14 cellular contexts compared by ENCODE assay signal in genomic region chr2:200728630-200729029, GRCh38.
DNase-seq lines count a peak whose midpoint lies in the region; ATAC-seq, FAIRE-seq and TF ChIP-seq lines count a peak whose summit lies in the region.
"Had no signal": no experiment of that assay in that cellular context is flagged by ENCODE, and none has a peak within 500 bp of the region (broad histone marks: within the 10 kb centered on the region; RNA-seq: fewer than 3 reads in every experiment).

No MANE protein-coding gene starts in this region.

- no peak overlapping the region for H3K18ac ChIP-seq in IMR-90 (ENCODE audit: low read depth, low read length)

- in situ Hi-C loops in IMR-90 (cut with MboI; ENCODE audit: low sequenced_read_pairs) = no loop called here
- in situ Hi-C loops in K562 (cut with MboI) = no loop called here

- H2AFZ ChIP-seq in IMR-90 (replicated peaks; ENCODE audit: low read length, poor library complexity) (no peak overlapping the region), K562 (ENCODE audit: low read depth, low read length) (no peak overlapping the region)

- H2AK5ac ChIP-seq in IMR-90 (ENCODE audit: low read depth, low read length) = no peak overlapping the region

- CTCF ChIA-PET in AG04450 (lab: Charles Lee) (interaction anchor here (1.5 kb wide), 1 partner anchor 16 kb away, joined by 8 read pairs; no protein-coding TSS in a partner anchor), IMR-90 (lab: Yijun Ruan, JAX) (interaction anchor here (0.9 kb wide), 1 partner anchor 15 kb away, joined by 3 read pairs; no protein-coding TSS in a partner anchor), K562 (lab: Yijun Ruan, JAX; ENCODE audit: low intra/inter-chr PET ratio) (interaction anchor here (0.5 kb wide), 1 partner anchor 151 kb away, joined by 4 read pairs; no protein-coding TSS in a partner anchor)

- H3K27me3 ChIP-seq in AG04450 (ENCODE audit: control insufficient read depth, insufficient read depth, low read length) (peaks cover 52% of the 10 kb centered on the region), IMR-90 (ENCODE audit: control insufficient read depth, insufficient read depth, low read length) (peaks cover 44% of the 10 kb centered on the region), K562 (ENCODE audit: control insufficient read depth in 2 of 2, insufficient read depth in 2 of 2, low read length in 2 of 2) (peaks cover 8 to 22% of the 10 kb centered on the region in 2 experiments; a peak in 4 of 5 replicates)

- dilution Hi-C loops in IMR-90 (cut with HindIII; ENCODE audit: low sequenced_read_pairs, unreplicated experiment) = no loop called here

- no peak overlapping the region for H2BK5ac ChIP-seq in IMR-90 (ENCODE audit: low read depth, low read length, poor library complexity, severe bottlenecking)

- BruUV-seq in IMR-90 (replicated peaks; lab: Mats Ljungman, UMichigan) (no TSS peak), K562 (replicated peaks; lab: Mats Ljungman, UMichigan) (no TSS peak)

- H2BK15ac ChIP-seq in IMR-90 (ENCODE audit: low read depth, low read length) = no peak overlapping the region

- H3K79me2 ChIP-seq in K562 (ENCODE audit: control insufficient read depth, insufficient read depth, low read length) = no peaks in the 10 kb centered on the region

- no peaks in the 10 kb centered on the region for H3K9me1 ChIP-seq in IMR-90 (ENCODE audit: insufficient read depth, low read length)
- H3K9me1 ChIP-seq in K562 (ENCODE audit: control insufficient read depth, insufficient read depth, low read length) = no peaks in the 10 kb centered on the region

- H3K4me1 Mint-ChIP-seq in mesothelial cell of epicardium (no peaks in the 10 kb centered on the region), immature natural killer cell (no peaks in the 10 kb centered on the region)
- H3K4me1 Mint-ChIP-seq: brain had no signal

- no CpG with 5 or more reads among the region's 1 CpG for WGBS in IMR-90 (ENCODE audit: extremely low coverage in 2 of 2, insufficient read length in 1 of 2), 2 experiments
- 0% methylated on average over 1 of the region's 1 CpG for WGBS in K562 (ENCODE audit: insufficient coverage, low coverage, missing lambda C conversion rate)

- no peak for TF ChIP-seq RAD21 in IMR-90 (IDR thresholded peaks at IDR 0.05; ENCODE audit: low read length)
- no peak for TF ChIP-seq RAD21 in K562 (CRISPR knock-in tag; conservative IDR thresholded peaks at IDR 0.05 in 1 of 2, IDR thresholded peaks at IDR 0.05 in 1 of 2)

- intact Hi-C loops in IMR-90 (cut with micrococcal nuclease) = no loop called here
- intact Hi-C loops in K562 (cut with micrococcal nuclease) = no loop called here

- H3K4ac ChIP-seq in IMR-90 (ENCODE audit: low read depth, low read length) = no peak overlapping the region

- H2BK120ac ChIP-seq in IMR-90 (ENCODE audit: low read depth, low read length) = no peak overlapping the region

- TF ChIP-seq EP300 in K562 (IDR thresholded peaks at IDR 0.05; ENCODE audit: low read length) = no peak

- no peak overlapping the region for H4K91ac ChIP-seq in IMR-90 (ENCODE audit: insufficient read depth, low read depth, low read length)

- no peak overlapping the region for H3K9ac ChIP-seq in IMR-90 (ENCODE audit: low read depth, low read length)
- H3K9ac ChIP-seq in K562 (ENCODE audit: insufficient read depth in 1 of 2, low read depth in 2 of 2, low read length in 2 of 2) = no peak overlapping the region

- H2AK9ac ChIP-seq in IMR-90 (replicated peaks; ENCODE audit: low read depth, low read length, poor library complexity) = no peak overlapping the region

- H3K4me3 ChIP-seq in AG04450 (ENCODE audit: low read depth, low read length) = no peak overlapping the region
- no peak overlapping the region for H3K4me3 ChIP-seq in IMR-90 (ENCODE audit: insufficient read depth, low read depth, low read length)
- no peak overlapping the region for H3K4me3 ChIP-seq in K562

- no peaks in the 10 kb centered on the region for H3K79me1 ChIP-seq in IMR-90 (ENCODE audit: low read depth in 1 of 2, low read length in 2 of 2)

- no peak overlapping the region for H4K5ac ChIP-seq in IMR-90 (ENCODE audit: low read depth, low read length)

- no peak overlapping the region for H3K14ac ChIP-seq in IMR-90 (replicated peaks; ENCODE audit: low read depth, low read length)

- no peaks in the 10 kb centered on the region for H4K20me1 ChIP-seq in IMR-90 (ENCODE audit: insufficient read depth, low read length)
- no peaks in the 10 kb centered on the region for H4K20me1 ChIP-seq in K562 (replicated peaks; ENCODE audit: control insufficient read depth, insufficient read depth, low read length)

- H3K27ac Mint-ChIP-seq in mesothelial cell of epicardium = no peak overlapping the region
- H3K27ac Mint-ChIP-seq in immature natural killer cell = no peak overlapping the region
- H3K27ac Mint-ChIP-seq: brain, progenitor cell of endocrine pancreas had no signal

- ATAC-seq in IMR-90 (ENCODE audit: low read depth) (no peak), K562 (peak; percentile 56; the same call in 2 of the 3 replicates), left lobe of liver (peak; percentile 78)
- ATAC-seq: foreskin keratinocyte, PC-3 had no signal

- H4K8ac ChIP-seq in IMR-90 (ENCODE audit: low read depth in 2 of 2, low read length in 2 of 2) = no peak overlapping the region

- H3K9me3 Mint-ChIP-seq in mesothelial cell of epicardium (no peaks in the 10 kb centered on the region), immature natural killer cell (no peaks in the 10 kb centered on the region)
- H3K9me3 Mint-ChIP-seq: brain had no signal

- no peaks in the 10 kb centered on the region for H3K36me3 ChIP-seq in IMR-90 (ENCODE audit: control insufficient read depth, insufficient read depth, low read length)
- no peaks in the 10 kb centered on the region for H3K36me3 ChIP-seq in K562 (ENCODE audit: control insufficient read depth, insufficient read depth, low read length)

- DNase-seq in AG04450 (ENCODE audit: low read depth, low spot score) (peak; percentile 8), IMR-90 (peak; percentile 34), K562 (ENCODE audit: extremely low read depth in 1 of 4, low spot score in 3 of 4) (no peak), left lobe of liver (ENCODE audit: low spot score) (peak; percentile 62), mesothelial cell of epicardium (ENCODE audit: low spot score in 2 of 2, unreplicated experiment in 2 of 2) (no peak), DMS153 (lab: John Stamatoyannopoulos, UW) (no peak), NOMO-1 treated with dmso at 0.1 percent for 144 hours (lab: John Stamatoyannopoulos, UW; ENCODE audit: unreplicated experiment) (no peak), immature natural killer cell (no peak)
- DNase-seq: MM.1S, NCI-H345, PC-3 had no signal

- H3K36me3 Mint-ChIP-seq in mesothelial cell of epicardium = no peaks in the 10 kb centered on the region
- H3K36me3 Mint-ChIP-seq in immature natural killer cell = no peaks in the 10 kb centered on the region
- H3K36me3 Mint-ChIP-seq: brain had no signal

- no peak overlapping the region for H3K4me2 ChIP-seq in IMR-90 (ENCODE audit: low read depth, low read length)
- H3K4me2 ChIP-seq in K562 (ENCODE audit: insufficient read depth, low read length) = no peak overlapping the region

- H2BK20ac ChIP-seq in IMR-90 (ENCODE audit: low read depth, low read length) = no peak overlapping the region

- TF ChIP-seq CTCF in AG04450 (IDR thresholded peaks at IDR 0.05; ENCODE audit: low read depth, low read length) = no peak
- no peak for TF ChIP-seq CTCF in IMR-90 (conservative IDR thresholded peaks at IDR 0.05; ENCODE audit: low read depth, low read length)
- TF ChIP-seq CTCF in K562 (IDR thresholded peaks at IDR 0.05 in 2 of 3, conservative IDR thresholded peaks at IDR 0.05 in 1 of 3; ENCODE audit: insufficient read depth in 2 of 3, low read depth in 1 of 3, low read length in 3 of 3) = no peak
- TF ChIP-seq CTCF in mesothelial cell of epicardium (IDR thresholded peaks at IDR 0.05; ENCODE audit: unreplicated experiment) = no peak

- H3K9me3 ChIP-seq in AG04450 (ENCODE audit: control insufficient read depth, insufficient read depth, low read length) = no peaks in the 10 kb centered on the region
- no peaks in the 10 kb centered on the region for H3K9me3 ChIP-seq in IMR-90 (ENCODE audit: control insufficient read depth, insufficient read depth, low read length)
- H3K9me3 ChIP-seq in K562 (replicated peaks; ENCODE audit: control insufficient read depth, insufficient read depth, low read depth, low read length) = no peaks in the 10 kb centered on the region

- no peak for TF ChIP-seq POLR2A in IMR-90 (IDR thresholded peaks at IDR 0.05; ENCODE audit: low read depth, low read length)
- TF ChIP-seq POLR2A in K562 (conservative IDR thresholded peaks at IDR 0.05) = no peak

- H3K4me3 Mint-ChIP-seq in mesothelial cell of epicardium (no peak overlapping the region), immature natural killer cell (no peak overlapping the region)
- H3K4me3 Mint-ChIP-seq: brain had no signal

- FAIRE-seq in K562 (lab: Jason Lieb, UNC) = no peak

- H3K27ac ChIP-seq in AG04450 (ENCODE audit: low read depth, low read length) (no peak overlapping the region), IMR-90 (ENCODE audit: insufficient read depth, low read length) (no peak overlapping the region), K562 (ENCODE audit: extremely low read depth, low read depth, low read length) (no peak overlapping the region)
- H3K27ac ChIP-seq: foreskin keratinocyte had no signal

- no peak overlapping the region for H3K23ac ChIP-seq in IMR-90 (ENCODE audit: low read depth, low read length)

- H3K56ac ChIP-seq in IMR-90 (ENCODE audit: extremely low read depth, insufficient read depth, low read length) = no peak overlapping the region

- no peaks in the 10 kb centered on the region for H3K4me1 ChIP-seq in IMR-90 (ENCODE audit: control insufficient read depth, insufficient read depth, low read length)
- no peaks in the 10 kb centered on the region for H3K4me1 ChIP-seq in K562 (replicated peaks in 1 of 2; ENCODE audit: control insufficient read depth in 2 of 2, insufficient read depth in 2 of 2, low read length in 2 of 2)
- H3K4me1 ChIP-seq: foreskin keratinocyte had no signal

- POLR2A ChIA-PET in AG04450 (lab: Yijun Ruan, JAX) = interaction anchor here (1.1 kb wide), 1 partner anchor 135 kb away, joined by 5 read pairs; the partner anchor contains the start of gene CLK1
- POLR2A ChIA-PET in IMR-90 (lab: Charles Lee; ENCODE audit: unreplicated experiment) = no interaction called here
- POLR2A ChIA-PET in K562 (lab: Yijun Ruan, JAX) = no interaction called here

- H3K27me3 Mint-ChIP-seq in mesothelial cell of epicardium (ENCODE audit: low read depth) (peaks cover 64% of the 10 kb centered on the region), immature natural killer cell (ENCODE audit: low read depth in 3 of 3) (peaks cover 0 to 5% (median 3%) of the 10 kb centered on the region in 3 donors)

TF ChIP-seq in IMR-90, 13 proteins besides CTCF, POLR2A, EP300 and RAD21 (continues in another document):
- TF ChIP-seq SMC3 (IDR thresholded peaks at IDR 0.05; ENCODE audit: low read depth, low read length) (no peak), CEBPB (IDR thresholded peaks at IDR 0.05; ENCODE audit: low read depth, low read length) (peak; percentile 89), MXI1 (IDR thresholded peaks at IDR 0.05; ENCODE audit: borderline replicate concordance, low read depth, low read length) (no peak)

TF ChIP-seq in K562, 482 proteins besides CTCF, POLR2A, EP300 and RAD21 (continues in another document):
- TF ChIP-seq POLR2AphosphoS5 (IDR thresholded peaks at IDR 0.05; ENCODE audit: control insufficient read depth, insufficient read depth, low read depth, low read length) = no peak
- TF ChIP-seq KLF6 (CRISPR knock-in tag; IDR thresholded peaks at IDR 0.05; ENCODE audit: borderline replicate concordance) = no peak

Comparison
In these comparisons a context has a peak if more than half of its experiments do, and no peak if none do; other contexts are left out.
1. DNase-seq: peak in AG04450 (single experiment), IMR-90 (single experiment) and left lobe of liver (single experiment); none in K562 (0 of 4), mesothelial cell of epicardium (0 of 2), DMS153 (single experiment), NOMO-1 treated with dmso at 0.1 percent for 144 hours (single experiment) and immature natural killer cell (0 of 3).